Comparison of ENCODE assay signal across 15 cellular contexts in genomic region chr1:40178200-40178599, GRCh38. TPM values are rescaled to one million over a fixed set of nuclear protein-coding genes. Genes with fewer than 3 reads are reported as not detected.
DNase-seq lines count a peak whose midpoint lies in the region; ATAC-seq, FAIRE-seq and TF ChIP-seq lines count a peak whose summit lies in the region.
"Had no signal": no experiment of that assay in that cellular context is flagged by ENCODE, and none has a peak within 500 bp of the region (broad histone marks: within the 10 kb centered on the region; RNA-seq: fewer than 3 reads in every experiment).

No MANE protein-coding gene starts in this region.

- peaks cover 7% of the 10 kb centered on the region; the same call in 1 of the 2 replicates for H4K20me1 ChIP-seq in K562 (replicated peaks; ENCODE audit: control insufficient read depth, insufficient read depth, low read length)

- no peak for FAIRE-seq in K562 (lab: Jason Lieb, UNC)
- FAIRE-seq: A204.1, H1 had no signal

- H3K9me1 ChIP-seq in K562 (ENCODE audit: control insufficient read depth, insufficient read depth, low read length) = no peaks in the 10 kb centered on the region

- H3K4me1 Mint-ChIP-seq in activated CD4-positive, alpha-beta T cell treated with anti-CD3 and anti-CD28 coated beads, Interleukin-2, amount 10 ng/mL, durations not matched to agents 24 days and 14 days = peaks cover 37% of the 10 kb centered on the region
- peaks cover 49 to 86% (median 54%) of the 10 kb centered on the region in 4 donors for H3K4me1 Mint-ChIP-seq in CD4-positive, CD25-positive, alpha-beta regulatory T cell
- peaks cover 63% of the 10 kb centered on the region for H3K4me1 Mint-ChIP-seq in CD8-positive, alpha-beta T cell (ENCODE audit: low read depth)

- no peaks in the 10 kb centered on the region for H3K27me3 Mint-ChIP-seq in activated CD4-positive, alpha-beta T cell treated with anti-CD3 and anti-CD28 coated beads, Interleukin-2, amount 10 ng/mL, durations not matched to agents 24 days and 14 days
- H3K27me3 Mint-ChIP-seq in CD4-positive, CD25-positive, alpha-beta regulatory T cell = no peaks in the 10 kb centered on the region
- no peaks in the 10 kb centered on the region for H3K27me3 Mint-ChIP-seq in CD8-positive, alpha-beta T cell (ENCODE audit: low read depth)
- H3K27me3 Mint-ChIP-seq: B cell; CD8-positive, alpha-beta memory T cell had no signal

- H3K4me3 ChIP-seq in CD4-positive, CD25-positive, alpha-beta regulatory T cell (ENCODE audit: low read depth, low read length) = peak overlapping the region; percentile 40
- H3K4me3 ChIP-seq in CD8-positive, alpha-beta T cell (ENCODE audit: low read depth, low read length) = no peak overlapping the region
- no peak overlapping the region for H3K4me3 ChIP-seq in K562
- H3K4me3 ChIP-seq: HAP-1 had no signal

- no peaks in the 10 kb centered on the region for H3K27me3 ChIP-seq in CD4-positive, CD25-positive, alpha-beta regulatory T cell (ENCODE audit: control insufficient read depth, insufficient read depth, low read length)
- H3K27me3 ChIP-seq in CD8-positive, alpha-beta T cell (ENCODE audit: insufficient read depth, low read length) = no peaks in the 10 kb centered on the region
- no peaks in the 10 kb centered on the region for H3K27me3 ChIP-seq in K562 (ENCODE audit: control insufficient read depth in 2 of 2, insufficient read depth in 2 of 2, low read length in 2 of 2)

- ATAC-seq in CD4-positive, CD25-positive, alpha-beta regulatory T cell (ENCODE audit: low read depth in 2 of 2) = peak in 1 of 2 donors; percentile 44
- ATAC-seq in CD8-positive, alpha-beta T cell = peak; percentile 26
- ATAC-seq in K562 = no peak
- no peak for ATAC-seq in GM18907 (IDR thresholded peaks at IDR 0.05; ENCODE audit: unreplicated experiment)

- no peak for TF ChIP-seq CTCF in CD8-positive, alpha-beta T cell (IDR thresholded peaks at IDR 0.05)
- no peak for TF ChIP-seq CTCF in K562 (IDR thresholded peaks at IDR 0.05 in 2 of 3, conservative IDR thresholded peaks at IDR 0.05 in 1 of 3; ENCODE audit: insufficient read depth in 2 of 3, low read depth in 1 of 3, low read length in 3 of 3)

- no peak for DNase-seq in activated CD4-positive, alpha-beta T cell treated with anti-CD3 and anti-CD28 coated beads, Interleukin-2, amount 10 ng/mL, durations not matched to agents 24 days and 14 days
- DNase-seq in activated CD4-positive, alpha-beta T cell treated with anti-CD3 and anti-CD28 coated beads, Interleukin-2, amount 50 U/mL, for 4 hours = no peak
- peak in 2 of 3 donors; percentile 13 to 54 for DNase-seq in CD4-positive, CD25-positive, alpha-beta regulatory T cell
- no peak for DNase-seq in CD8-positive, alpha-beta T cell
- no peak for DNase-seq in K562 (ENCODE audit: extremely low read depth in 1 of 4, low spot score in 3 of 4)
- DNase-seq in cortex of kidney (lab: John Stamatoyannopoulos, UW) = no peak
- DNase-seq: C1 segment of cervical spinal cord; Caco-2; CD8-positive, alpha-beta memory T cell; GF-D8 had no signal

- no peak overlapping the region for H3K9ac ChIP-seq in K562 (ENCODE audit: insufficient read depth in 1 of 2, low read depth in 2 of 2, low read length in 2 of 2)

- CTCF ChIA-PET in CD8-positive, alpha-beta T cell (lab: Charles Lee) = interaction anchor here (0.9 to 1.6 kb wide), 3 partner anchors 25 to 137 kb away, joined by 3 to 6 read pairs (median 4); no protein-coding TSS in a partner anchor
- CTCF ChIA-PET in K562 (lab: Yijun Ruan, JAX; ENCODE audit: low intra/inter-chr PET ratio) = no interaction called here

- no peak for TF ChIP-seq POLR2A in K562 (conservative IDR thresholded peaks at IDR 0.05)

- WGBS in K562 (ENCODE audit: insufficient coverage, low coverage, missing lambda C conversion rate) = 66% methylated on average over 2 of the region's 2 CpGs

- in situ Hi-C loops in K562 (cut with MboI) = no loop called here

- no peak overlapping the region for H3K4me3 Mint-ChIP-seq in activated CD4-positive, alpha-beta T cell treated with anti-CD3 and anti-CD28 coated beads, Interleukin-2, amount 10 ng/mL, durations not matched to agents 24 days and 14 days
- H3K4me3 Mint-ChIP-seq in CD4-positive, CD25-positive, alpha-beta regulatory T cell = peak overlapping the region in 2 of 4 donors; percentile 2 to 14
- peak overlapping the region; percentile 6 for H3K4me3 Mint-ChIP-seq in CD8-positive, alpha-beta T cell
- H3K4me3 Mint-ChIP-seq: B cell had no signal

- H2AFZ ChIP-seq in K562 (ENCODE audit: low read depth, low read length) = no peak overlapping the region

- no peaks in the 10 kb centered on the region for H3K9me3 ChIP-seq in CD4-positive, CD25-positive, alpha-beta regulatory T cell (ENCODE audit: control insufficient read depth in 2 of 2, low read length in 2 of 2)
- H3K9me3 ChIP-seq in CD8-positive, alpha-beta T cell (ENCODE audit: low read length) = no peaks in the 10 kb centered on the region
- no peaks in the 10 kb centered on the region for H3K9me3 ChIP-seq in K562 (replicated peaks; ENCODE audit: control insufficient read depth, insufficient read depth, low read depth, low read length)
- H3K9me3 ChIP-seq: Caco-2, HAP-1 had no signal

- no peak overlapping the region for H3K4me2 ChIP-seq in K562 (ENCODE audit: insufficient read depth, low read length)

- H3K27ac ChIP-seq in CD4-positive, CD25-positive, alpha-beta regulatory T cell (ENCODE audit: insufficient read depth, low read length, poor library complexity, severe bottlenecking) = no peak overlapping the region
- H3K27ac ChIP-seq in CD8-positive, alpha-beta T cell (ENCODE audit: low read depth, low read length) = no peak overlapping the region
- peak overlapping the region; percentile 41; the same call in 2 of the 3 replicates for H3K27ac ChIP-seq in K562 (ENCODE audit: extremely low read depth, low read depth, low read length)

- H3K79me2 ChIP-seq in K562 (ENCODE audit: control insufficient read depth, insufficient read depth, low read length) = peaks cover 99% of the 10 kb centered on the region

- no peak for TF ChIP-seq EP300 in K562 (IDR thresholded peaks at IDR 0.05; ENCODE audit: low read length)

- intact Hi-C loops in activated CD4-positive, alpha-beta T cell treated with anti-CD3 and anti-CD28 coated beads, Interleukin-2, amount 10 ng/mL, durations not matched to agents 24 days and 14 days (cut with micrococcal nuclease) = no loop called here
- intact Hi-C loops in CD8-positive, alpha-beta T cell (cut with DNase I, micrococcal nuclease) = loop anchor here in 1 of 2 experiments (2.0 kb wide), 1 partner anchor 15 kb away; no protein-coding TSS in a partner anchor
- intact Hi-C loops in K562 (cut with micrococcal nuclease) = no loop called here

- peaks cover 25% of the 10 kb centered on the region for H3K36me3 Mint-ChIP-seq in activated CD4-positive, alpha-beta T cell treated with anti-CD3 and anti-CD28 coated beads, Interleukin-2, amount 10 ng/mL, durations not matched to agents 24 days and 14 days (ENCODE audit: low read depth)
- H3K36me3 Mint-ChIP-seq in CD4-positive, CD25-positive, alpha-beta regulatory T cell = peaks cover 9% of the 10 kb centered on the region
- H3K36me3 Mint-ChIP-seq in CD8-positive, alpha-beta T cell = peaks cover 6% of the 10 kb centered on the region

- POLR2A ChIA-PET in CD8-positive, alpha-beta T cell (lab: Charles Lee) = interaction anchor here (1.2 kb wide), 1 partner anchor 16 kb away, joined by 3 read pairs; the partner anchor contains the start of gene RLF
- POLR2A ChIA-PET in K562 (lab: Yijun Ruan, JAX) = interaction anchor here (1.7 kb wide), 1 partner anchor 11 kb away, joined by 5 read pairs; no protein-coding TSS in a partner anchor

- peaks cover 39% of the 10 kb centered on the region for H3K4me1 ChIP-seq in CD4-positive, CD25-positive, alpha-beta regulatory T cell (ENCODE audit: control insufficient read depth, insufficient read depth, low read length, poor library complexity, severe bottlenecking)
- peaks cover 37% of the 10 kb centered on the region for H3K4me1 ChIP-seq in CD8-positive, alpha-beta T cell (ENCODE audit: insufficient read depth, low read length)
- H3K4me1 ChIP-seq in K562 (replicated peaks in 1 of 2; ENCODE audit: control insufficient read depth in 2 of 2, insufficient read depth in 2 of 2, low read length in 2 of 2) = peaks cover 27 to 33% of the 10 kb centered on the region in 2 experiments; a peak in 4 of 5 replicates
- H3K4me1 ChIP-seq: Caco-2, HAP-1 had no signal

- BruUV-seq in K562 (replicated peaks; lab: Mats Ljungman, UMichigan) = no TSS peak

- TF ChIP-seq RAD21 in K562 (CRISPR knock-in tag; conservative IDR thresholded peaks at IDR 0.05 in 1 of 2, IDR thresholded peaks at IDR 0.05 in 1 of 2) = no peak

- H3K27ac Mint-ChIP-seq in activated CD4-positive, alpha-beta T cell treated with anti-CD3 and anti-CD28 coated beads, Interleukin-2, amount 10 ng/mL, durations not matched to agents 24 days and 14 days = peak overlapping the region; percentile 55
- H3K27ac Mint-ChIP-seq in CD4-positive, CD25-positive, alpha-beta regulatory T cell = peak overlapping the region in 1 of 3 donors; percentile 5
- H3K27ac Mint-ChIP-seq in CD8-positive, alpha-beta T cell = no peak overlapping the region
- H3K27ac Mint-ChIP-seq: B cell had no signal

- no peaks in the 10 kb centered on the region for H3K9me3 Mint-ChIP-seq in activated CD4-positive, alpha-beta T cell treated with anti-CD3 and anti-CD28 coated beads, Interleukin-2, amount 10 ng/mL, durations not matched to agents 24 days and 14 days
- peaks cover 0 to 1% (median 0%) of the 10 kb centered on the region in 7 donors for H3K9me3 Mint-ChIP-seq in CD4-positive, CD25-positive, alpha-beta regulatory T cell
- no peaks in the 10 kb centered on the region for H3K9me3 Mint-ChIP-seq in CD8-positive, alpha-beta T cell
- H3K9me3 Mint-ChIP-seq: CD8-positive, alpha-beta memory T cell had no signal

- no peaks in the 10 kb centered on the region for H3K36me3 ChIP-seq in CD4-positive, CD25-positive, alpha-beta regulatory T cell (ENCODE audit: control insufficient read depth, insufficient read depth, low read length)
- no peaks in the 10 kb centered on the region for H3K36me3 ChIP-seq in CD8-positive, alpha-beta T cell (ENCODE audit: insufficient read depth, low read length)
- H3K36me3 ChIP-seq in K562 (ENCODE audit: control insufficient read depth, insufficient read depth, low read length) = no peaks in the 10 kb centered on the region; the same call in 2 of the 3 replicates
- H3K36me3 ChIP-seq: HAP-1 had no signal

RNA-seq across cellular contexts. Expression of gene RLF, which starts 17.0 kb away (rescaled TPM):
- 21.2 TPM in 2 replicates for total RNA-seq in activated CD4-positive, alpha-beta T cell treated with anti-CD3 and anti-CD28 coated beads, Interleukin-2, amount 10 ng/mL, durations not matched to agents 24 days and 14 days
- 36.8 TPM for total RNA-seq in CD4-positive, CD25-positive, alpha-beta regulatory T cell
- polyA plus RNA-seq in CD4-positive, CD25-positive, alpha-beta regulatory T cell = 10 to 100 TPM in 1 of 4 donors, 1 to 10 TPM in 3; 7.8 to 12.2 (median 8.9) TPM
- 10 to 100 TPM; 62.2 to 62.6 TPM for total RNA-seq in CD8-positive, alpha-beta T cell
- total RNA-seq in K562 (2011; cell fraction: chromatin; rRNA removed; ENCODE audit: low replicate concordance) = 25.3 and 85.9 TPM in 2 replicates
- 15.0 and 23.9 TPM in 2 replicates for total RNA-seq in K562 (2011; cell fraction: nucleolus; rRNA removed)
- total RNA-seq in K562 (2011; cell fraction: nucleoplasm; rRNA removed) = 31.8 and 32.3 TPM in 2 replicates
- total RNA-seq in K562 (2014; rRNA removed) (16.8 and 18.8 TPM in 2 replicates), K562 (2014; rRNA removed; fragmentation: Illumina TruSeq; extraction: Trizol) (35.0 and 37.5 TPM in 2 replicates), K562 (2015; rRNA removed; fragmentation: Illumina TruSeq; extraction: Trizol) (31.6 and 33.0 TPM in 2 replicates), K562 (2021) (21.2 and 22.1 TPM in 2 replicates)
- polyA plus RNA-seq in K562 (2011; rRNA removed) (27.9 and 30.2 TPM in 2 replicates), K562 (2014; fragmentation: Illumina TruSeq; extraction: Trizol) (17.7 and 21.8 TPM in 2 replicates), K562 (2014; fragmentation: Nextera tagmentation; extraction: Ambion mirVana) (1 to 10 TPM; 3.6 to 5.6 TPM), K562 (2014; rRNA removed) (11.2 and 11.5 TPM in 2 replicates)
- 4.4 and 11.8 TPM in 2 replicates for polyA plus RNA-seq in K562 (2011; cell fraction: cytosol; rRNA removed)
- 12.8 and 23.6 TPM in 2 replicates for polyA plus RNA-seq in K562 (2011; cell fraction: nucleus; rRNA removed)
- polyA plus RNA-seq in K562 (2012) = 13.4 and 15.1 TPM in 2 replicates
- polyA minus RNA-seq in K562 (2011; rRNA and poly(A)+ RNA removed) = 66.1 and 103 TPM in 2 replicates
- 27.9 and 28.1 TPM in 2 replicates for polyA minus RNA-seq in K562 (2011; cell fraction: cytosol; rRNA and poly(A)+ RNA removed)
- polyA minus RNA-seq in K562 (2011; cell fraction: nucleus; rRNA and poly(A)+ RNA removed) = 14.7 and 38.4 TPM in 2 replicates

Comparison
In these comparisons a context has a peak if more than half of its experiments do, and no peak if none do; other contexts are left out.
1. DNase-seq: peak in CD4-positive, CD25-positive, alpha-beta regulatory T cell (2 of 3); none in activated CD4-positive, alpha-beta T cell treated with anti-CD3 and anti-CD28 coated beads, Interleukin-2, amount 10 ng/mL, durations not matched to agents 24 days and 14 days (single experiment), activated CD4-positive, alpha-beta T cell treated with anti-CD3 and anti-CD28 coated beads, Interleukin-2, amount 50 U/mL, for 4 hours (0 of 2), CD8-positive, alpha-beta T cell (0 of 7), K562 (0 of 4) and cortex of kidney (single experiment).